In the genomic region with DNA sequence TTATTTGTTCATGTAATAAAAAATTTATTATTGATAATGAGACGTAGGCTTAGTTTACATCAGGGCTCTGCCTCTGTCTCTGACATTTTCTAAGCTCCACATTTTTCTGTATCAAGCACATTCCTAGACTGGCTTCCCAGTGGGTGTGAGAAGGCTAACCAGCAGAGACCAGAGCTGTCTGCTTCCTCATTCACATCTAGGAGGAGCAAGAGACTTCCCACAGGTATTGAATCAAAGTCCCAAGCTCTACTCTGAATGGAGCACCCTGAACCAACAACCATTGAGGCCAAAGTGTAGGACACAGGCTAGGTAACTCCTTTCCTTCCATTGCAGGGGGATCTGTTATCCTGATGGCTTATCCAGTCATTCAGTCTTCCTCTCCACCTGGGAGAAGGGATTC, we compare ENCODE assay signal across 17 cellular contexts.
"Had no signal": no experiment of that assay in that cellular context is flagged by ENCODE, and none has a peak within 500 bp of the region (broad histone marks: within the 10 kb centered on the region; RNA-seq: fewer than 3 reads in every experiment).

No MANE protein-coding gene starts in this region.

- H3K27me3 Mint-ChIP-seq: stimulated activated naive B cell treated with anti-CD40 and anti-IgM and Interleukin-4, amounts not matched to agents 10 μg/mL and 1 μg/mL and 100 μg/mL, for 72 hours had no signal

- H3K4me3 Mint-ChIP-seq: activated T-helper 1 cell treated with anti-CD3 and anti-CD28 coated beads, Interleukin-12 subunit alpha, Interleukin-12 subunit beta, Interleukin-2, Interleukin-4 antibody, amounts not matched to agents 30 ng/mL and 10 ng/mL and 1 ng/mL, durations not matched to agents 14 hours and 24 hours and 36 hours; nephron; stimulated activated naive B cell treated with anti-CD40 and anti-IgM and Interleukin-4, amounts not matched to agents 10 μg/mL and 1 μg/mL and 100 μg/mL, for 72 hours had no signal

- H3K27ac Mint-ChIP-seq: activated T-helper 1 cell treated with anti-CD3 and anti-CD28 coated beads, Interleukin-12 subunit alpha, Interleukin-12 subunit beta, Interleukin-2, Interleukin-4 antibody, amounts not matched to agents 30 ng/mL and 10 ng/mL and 1 ng/mL, durations not matched to agents 14 hours and 24 hours and 36 hours; nephron; stimulated activated naive B cell treated with anti-CD40 and anti-IgM and Interleukin-4, amounts not matched to agents 10 μg/mL and 1 μg/mL and 100 μg/mL, for 72 hours had no signal

- H3K9me3 Mint-ChIP-seq: activated T-helper 1 cell treated with anti-CD3 and anti-CD28 coated beads, Interleukin-12 subunit alpha, Interleukin-12 subunit beta, Interleukin-2, Interleukin-4 antibody, amounts not matched to agents 30 ng/mL and 10 ng/mL and 1 ng/mL, durations not matched to agents 14 hours and 24 hours and 36 hours; immature natural killer cell; nephron had no signal

- H3K27ac ChIP-seq: epithelial cell of prostate, gastroesophageal sphincter, tibial nerve had no signal

- H3K36me3 ChIP-seq: gastroesophageal sphincter, tibial nerve had no signal

- ATAC-seq: gastroesophageal sphincter; sciatic nerve; stimulated activated naive B cell treated with anti-CD40 and anti-IgM and Interleukin-4, amounts not matched to agents 10 μg/mL and 1 μg/mL and 100 μg/mL, for 72 hours had no signal

- H3K4me3 ChIP-seq: gastroesophageal sphincter, lung, tibial nerve had no signal

- H3K27me3 ChIP-seq: gastroesophageal sphincter, tibial nerve had no signal

- DNase-seq: activated CD4-positive, alpha-beta T cell treated with anti-CD3 and anti-CD28 coated beads, Interleukin-2, amount 50 U/mL, for 4 hours; activated CD4-positive, CD25-positive, alpha-beta regulatory T cell treated with anti-CD3 and anti-CD28 coated beads, Interleukin-2, amount 50 U/mL, for 72 hours; activated CD8-positive, alpha-beta memory T cell treated with anti-CD3 and anti-CD28 coated beads, Interleukin-2, amount 50 U/mL, for 4 hours; activated naive CD4-positive, alpha-beta T cell; caudate nucleus; effector memory CD4-positive, alpha-beta T cell; immature natural killer cell; stimulated activated CD4-positive, alpha-beta T cell treated with anti-CD3 and anti-CD28 coated beads, Interleukin-2, amount 100 ng/mL, for 24 hours; stimulated activated naive B cell treated with anti-CD40 and anti-IgM and Interleukin-4, amounts not matched to agents 10 μg/mL and 1 μg/mL and 100 μg/mL, for 72 hours; T-helper 2 cell had no signal

- H3K9me3 ChIP-seq: gastroesophageal sphincter, tibial nerve had no signal
